In the genomic region with DNA sequence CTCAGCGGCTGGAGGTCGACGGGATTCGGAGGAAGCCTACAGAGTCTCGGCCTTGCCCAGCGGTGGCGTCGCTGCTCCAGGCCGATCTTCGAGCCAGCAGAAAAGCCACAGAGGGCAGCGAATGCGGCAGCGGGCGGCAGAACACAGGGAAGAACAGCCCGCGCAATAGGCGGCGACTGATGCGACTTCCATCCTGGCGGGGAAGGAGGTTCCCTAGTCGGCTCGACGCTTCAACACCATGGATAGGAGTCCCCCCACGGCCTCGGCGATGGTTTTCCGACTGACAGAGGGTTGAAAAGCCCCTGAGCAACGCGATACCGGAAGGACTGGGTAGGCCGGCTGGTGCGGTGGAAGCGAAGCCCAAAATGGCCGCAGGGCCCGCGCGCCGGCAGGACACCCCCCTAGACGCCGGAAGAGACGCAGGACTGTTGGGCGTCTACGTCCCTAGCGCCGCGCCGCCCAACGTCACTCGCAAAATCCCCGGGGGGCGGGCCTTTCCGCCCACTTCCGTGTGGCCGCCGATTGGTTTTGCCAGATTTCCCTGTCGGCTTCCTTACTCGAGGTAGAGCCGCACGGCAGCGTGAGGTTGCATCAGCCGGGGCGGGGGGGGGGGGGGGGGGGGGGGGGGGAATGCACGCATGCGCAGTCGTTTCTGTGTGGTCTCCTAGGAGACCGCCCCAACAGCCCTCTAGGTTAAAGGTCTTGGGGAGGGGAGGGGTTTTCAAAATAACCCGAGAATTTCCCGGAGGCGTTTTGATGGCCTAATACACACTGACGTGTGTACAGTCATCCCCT, we compare ENCODE assay signal across 8 cellular contexts. TPM values are rescaled to one million over a fixed set of nuclear protein-coding genes. Genes with fewer than 3 reads are reported as not detected.
DNase-seq lines count a peak whose midpoint lies in the region; ATAC-seq, FAIRE-seq and TF ChIP-seq lines count a peak whose summit lies in the region.

A gene (minus strand): TSS at position 367 of the 795 bp plus-strand sequence. CDS start 406 bp downstream, outside the sequence.

- peak; percentile 94 for ATAC-seq in HG02840 (IDR thresholded peaks at IDR 0.05; ENCODE audit: low FRiP score, unreplicated experiment)
- peak; percentile 92 to 96 (median 94) for ATAC-seq in heart left ventricle
- peak; percentile 96 to 98 for ATAC-seq in upper lobe of left lung (ENCODE audit: low FRiP score in 2 of 2)

- H3K27me3 ChIP-seq in adrenal gland (no peaks in the 10 kb centered on the region), heart left ventricle (no peaks in the 10 kb centered on the region), upper lobe of left lung (no peaks in the 10 kb centered on the region)

- peak; percentile 88 for FAIRE-seq in GM12891 (lab: Jason Lieb, UNC)

- H3K4me1 ChIP-seq in adrenal gland (replicated peaks in 1 of 2) (peaks cover 11 to 24% of the 10 kb centered on the region in 2 donors), heart left ventricle (peaks cover 0 to 40% (median 8%) of the 10 kb centered on the region in 12 donors), upper lobe of left lung (peaks cover 8 to 24% (median 14%) of the 10 kb centered on the region in 4 donors)

- H3K9me3 ChIP-seq in adrenal gland (replicated peaks in 1 of 3) = no peaks in the 10 kb centered on the region
- H3K9me3 ChIP-seq in heart left ventricle = no peaks in the 10 kb centered on the region
- no peaks in the 10 kb centered on the region for H3K9me3 ChIP-seq in upper lobe of left lung

- H3K36me3 ChIP-seq in adrenal gland (replicated peaks in 1 of 2) (no peaks in the 10 kb centered on the region), heart left ventricle (peaks cover 0 to 11% (median 0%) of the 10 kb centered on the region in 9 donors), upper lobe of left lung (peaks cover 0 to 9% (median 0%) of the 10 kb centered on the region in 4 donors)

- WGBS in adrenal gland, 4 donors = 0% methylated on average over 25 to 69 of the region's 70 CpGs
- WGBS in heart left ventricle, 4 donors = 0 to 1% (median 0%) methylated on average over 40 to 69 of the region's 70 CpGs
- 0 to 1% methylated on average over 24 to 62 of the region's 70 CpGs for WGBS in upper lobe of left lung, 2 donors

- intact Hi-C loops in adrenal gland (cut with DNase I) = no loop called here
- intact Hi-C loops in heart left ventricle (cut with DNase I) = no loop called here
- intact Hi-C loops in posterior cingulate gyrus (cut with DNase I) = no loop called here

- H3K27ac ChIP-seq in adrenal gland = peak within 1 kb of the TSS; percentile 95 to 100 (median 99)
- peak within 1 kb of the TSS; percentile 92 to 100 (median 99) for H3K27ac ChIP-seq in heart left ventricle
- peak within 1 kb of the TSS; percentile 97 to 100 (median 99) for H3K27ac ChIP-seq in upper lobe of left lung

- peak; percentile 85 for DNase-seq in GM12891 (ENCODE audit: insufficient read length, low spot score)
- peak; percentile 99 for DNase-seq in NCI-H146 (lab: John Stamatoyannopoulos, UW)
- peak; percentile 93 to 100 (median 96) for DNase-seq in T-helper 1 cell
- peak; percentile 97 to 99 (median 98) for DNase-seq in adrenal gland
- DNase-seq in heart left ventricle = peak; percentile 98
- DNase-seq in posterior cingulate gyrus = peak; percentile 92 to 100 (median 96)
- peak; percentile 95 to 99 for DNase-seq in upper lobe of left lung

- peak within 1 kb of the TSS; percentile 59 to 99 (median 87) for H3K4me3 ChIP-seq in adrenal gland
- H3K4me3 ChIP-seq in heart left ventricle = peak within 1 kb of the TSS; percentile 69 to 98 (median 92)
- H3K4me3 ChIP-seq in upper lobe of left lung = peak within 1 kb of the TSS; percentile 69 to 87 (median 73)

- peak; percentile 94 for TF ChIP-seq POLR2A in GM12891 (IDR thresholded peaks at IDR 0.05; ENCODE audit: low read depth, low read length)
- TF ChIP-seq POLR2A in adrenal gland (IDR thresholded peaks at IDR 0.05) = peak; percentile 94 to 97
- peak; percentile 80 to 95 for TF ChIP-seq POLR2A in heart left ventricle (IDR thresholded peaks at IDR 0.05)
- TF ChIP-seq POLR2A in upper lobe of left lung (IDR thresholded peaks at IDR 0.05) = peak; percentile 78 to 98 (median 97)

- peak in 3 of 4 donors; percentile 20 to 84 (median 46) for TF ChIP-seq EP300 in upper lobe of left lung (IDR thresholded peaks at IDR 0.05)

- TF ChIP-seq CTCF in adrenal gland (IDR thresholded peaks at IDR 0.05) (no peak), heart left ventricle (IDR thresholded peaks at IDR 0.05) (no peak), upper lobe of left lung (IDR thresholded peaks at IDR 0.05) (peak in 1 of 6 experiments; percentile 13)

TF ChIP-seq in GM12891, 5 proteins besides CTCF, POLR2A, EP300 and RAD21:
- peak; percentile 92 for TF ChIP-seq TAF1 (IDR thresholded peaks at IDR 0.05; ENCODE audit: low read depth, low read length)
- TF ChIP-seq POLR2AphosphoS5 (IDR thresholded peaks at IDR 0.05; ENCODE audit: low read depth, low read length) = peak; percentile 95
- peak; percentile 60 for TF ChIP-seq POU2F2 (IDR thresholded peaks at IDR 0.05; ENCODE audit: low read depth, low read length)
- no peak for TF ChIP-seq SPI1 (IDR thresholded peaks at IDR 0.05; ENCODE audit: low read depth, low read length)

RNA-seq across cellular contexts. Expression of the gene that starts here (rescaled TPM):
- 11.2 TPM for polyA plus RNA-seq in GM12891 (2012; ENCODE audit: low read depth, missing spikeins)
- total RNA-seq in adrenal gland = 10 to 100 TPM; 31.8 to 58.9 (median 45.4) TPM
- polyA plus RNA-seq in adrenal gland = 10 to 100 TPM in 1 of 3 donors, 1 to 10 TPM in 2; 6.8 to 29.9 (median 8.6) TPM
- total RNA-seq in heart left ventricle = 10 to 100 TPM; 15.8 to 29.8 (median 25.9) TPM
- polyA plus RNA-seq in heart left ventricle = 10 to 100 TPM in 1 of 2 donors, 1 to 10 TPM in 1; 8.1 to 27.9 TPM
- 10 to 100 TPM; 30.4 to 67.8 (median 44.2) TPM for total RNA-seq in upper lobe of left lung

Comparison
In these comparisons a context has a peak if more than half of its experiments do, and no peak if none do; other contexts are left out.
1. Peak in every context shown above with its lines: DNase-seq, ATAC-seq, H3K4me3 ChIP-seq and H3K27ac ChIP-seq.